Comparison of ENCODE assay signal across 13 cellular contexts in genomic region chr18:12318334-12318697, GRCh38. TPM values are rescaled to one million over a fixed set of nuclear protein-coding genes. Genes with fewer than 3 reads are reported as not detected.
DNase-seq lines count a peak whose midpoint lies in the region; ATAC-seq and TF ChIP-seq lines count a peak whose summit lies in the region.
"Had no signal": no experiment of that assay in that cellular context is flagged by ENCODE, and none has a peak within 500 bp of the region (broad histone marks: within the 10 kb centered on the region; RNA-seq: fewer than 3 reads in every experiment).

No MANE protein-coding gene starts in this region.

- peaks cover 0 to 4% (median 0%) of the 10 kb centered on the region in 7 donors for H3K9me3 Mint-ChIP-seq in naive B cell
- no peaks in the 10 kb centered on the region for H3K9me3 Mint-ChIP-seq in activated T-cell treated with anti-CD3 and anti-CD28 coated beads, Interleukin-2, amount 50 U/mL, for 72 hours

- TF ChIP-seq POLR2A in esophagus muscularis mucosa (IDR thresholded peaks at IDR 0.05; ENCODE audit: low read depth), result no peak

- H3K27ac Mint-ChIP-seq in naive B cell, result peak overlapping the region; percentile 54 to 92 (median 82)
- no peak overlapping the region for H3K27ac Mint-ChIP-seq in activated T-cell treated with anti-CD3 and anti-CD28 coated beads, Interleukin-2, amount 50 U/mL, for 72 hours
- H3K27ac Mint-ChIP-seq: activated T-helper 1 cell treated with anti-CD3 and anti-CD28 coated beads, Interleukin-12 subunit alpha, Interleukin-12 subunit beta, Interleukin-2, Interleukin-4 antibody, amounts not matched to agents 30 ng/mL and 10 ng/mL and 1 ng/mL, durations not matched to agents 14 hours and 24 hours and 36 hours had no signal

- no peaks in the 10 kb centered on the region for H3K36me3 Mint-ChIP-seq in naive B cell
- H3K36me3 Mint-ChIP-seq in activated T-cell treated with anti-CD3 and anti-CD28 coated beads, Interleukin-2, amount 50 U/mL, for 72 hours (ENCODE audit: insufficient read depth in 2 of 2), result no peaks in the 10 kb centered on the region

- peak overlapping the region; percentile 29 to 82 (median 68) for H3K4me3 Mint-ChIP-seq in naive B cell
- no peak overlapping the region for H3K4me3 Mint-ChIP-seq in activated T-cell treated with anti-CD3 and anti-CD28 coated beads, Interleukin-2, amount 50 U/mL, for 72 hours
- H3K4me3 Mint-ChIP-seq: activated T-helper 1 cell treated with anti-CD3 and anti-CD28 coated beads, Interleukin-12 subunit alpha, Interleukin-12 subunit beta, Interleukin-2, Interleukin-4 antibody, amounts not matched to agents 30 ng/mL and 10 ng/mL and 1 ng/mL, durations not matched to agents 14 hours and 24 hours and 36 hours had no signal

- no peaks in the 10 kb centered on the region for H3K9me3 ChIP-seq in esophagus muscularis mucosa

- intact Hi-C loops in esophagus muscularis mucosa (cut with DNase I), result loop anchor here (2.0 kb wide), 1 partner anchor 58 kb away; the partner anchor contains the start of gene AFG3L2

- DNase-seq in NCI-H345 (lab: John Stamatoyannopoulos, UW) (peak; percentile 28), NCI-H345 treated with DMSO at 0.1 percent for 48 hours (lab: John Stamatoyannopoulos, UW; ENCODE audit: unreplicated experiment) (no peak), esophagus muscularis mucosa (ENCODE audit: extremely low spot score) (no peak), naive B cell (no peak), DMS79 (lab: John Stamatoyannopoulos, UW) (no peak), NCI-H526 (lab: John Stamatoyannopoulos, UW) (no peak)
- no peak for DNase-seq in activated CD4-positive, alpha-beta T cell treated with anti-CD3 and anti-CD28 coated beads for 1 hour
- DNase-seq in activated T-cell treated with anti-CD3 and anti-CD28 coated beads, Interleukin-2, amount 50 U/mL, for 72 hours, result no peak
- DNase-seq: 8988T; central memory CD4-positive, alpha-beta T cell; kidney glomerular epithelial cell; NCI-H1092 had no signal

- WGBS in esophagus muscularis mucosa, result 39% methylated on average over 5 of the region's 5 CpGs

- ATAC-seq in naive B cell (ENCODE audit: low read depth in 2 of 2), result peak; percentile 15 to 22
- ATAC-seq in activated T-cell treated with anti-CD3 and anti-CD28 coated beads, Interleukin-2, amount 50 U/mL, for 72 hours (replicated peaks in 1 of 2), result no peak

- TF ChIP-seq EP300 in esophagus muscularis mucosa (IDR thresholded peaks at IDR 0.05), result no peak

- H3K36me3 ChIP-seq in esophagus muscularis mucosa, result peaks cover 0 to 70% (median 38%) of the 10 kb centered on the region in 4 donors

- no peaks in the 10 kb centered on the region for H3K27me3 Mint-ChIP-seq in naive B cell
- H3K27me3 Mint-ChIP-seq in activated T-cell treated with anti-CD3 and anti-CD28 coated beads, Interleukin-2, amount 50 U/mL, for 72 hours (ENCODE audit: low read depth), result no peaks in the 10 kb centered on the region

- H3K27ac ChIP-seq in esophagus muscularis mucosa (replicated peaks in 1 of 4), result peak overlapping the region; percentile 77 to 100 (median 82)

- H3K4me1 Mint-ChIP-seq in naive B cell, result peaks cover 40 to 84% (median 54%) of the 10 kb centered on the region in 3 donors
- H3K4me1 Mint-ChIP-seq in activated T-cell treated with anti-CD3 and anti-CD28 coated beads, Interleukin-2, amount 50 U/mL, for 72 hours (ENCODE audit: low read depth), result no peaks in the 10 kb centered on the region

- peaks cover 70 to 83% (median 78%) of the 10 kb centered on the region in 4 donors for H3K4me1 ChIP-seq in esophagus muscularis mucosa

- peak overlapping the region in 3 of 4 donors; percentile 5 to 18 (median 17) for H3K4me3 ChIP-seq in esophagus muscularis mucosa

- TF ChIP-seq CTCF in esophagus muscularis mucosa (IDR thresholded peaks at IDR 0.05), result no peak

- H3K27me3 ChIP-seq in esophagus muscularis mucosa, result no peaks in the 10 kb centered on the region

RNA-seq across cellular contexts. Expression of gene TUBB6, which starts 10.3 kb away (rescaled TPM):
- total RNA-seq in esophagus muscularis mucosa, result 1,000 to 10,000 TPM in 2 of 4 donors, 100 to 1,000 TPM in 2; 599 to 1,574 (median 1,002) TPM
- polyA plus RNA-seq in naive B cell (ENCODE audit: low read depth in 6 of 6), result 10 to 100 TPM; 28.3 to 56.7 (median 43.6) TPM
- total RNA-seq in activated T-cell treated with anti-CD3 and anti-CD28 coated beads, Interleukin-2, amount 50 U/mL, for 72 hours, result 1 to 10 TPM; 4.3 to 5.2 TPM

RNA-seq across cellular contexts. Expression of gene AFG3L2, which starts 58.7 kb away (rescaled TPM):
- total RNA-seq in esophagus muscularis mucosa, result 10 to 100 TPM; 39.8 to 47.7 (median 41.7) TPM
- polyA plus RNA-seq in naive B cell (ENCODE audit: low read depth in 6 of 6), result 10 to 100 TPM; 21.8 to 32.6 (median 27.4) TPM
- 10 to 100 TPM; 45.7 to 56.7 TPM for total RNA-seq in activated T-cell treated with anti-CD3 and anti-CD28 coated beads, Interleukin-2, amount 50 U/mL, for 72 hours

Comparison
In these comparisons a context has a peak if more than half of its experiments do, and no peak if none do; other contexts are left out.
1. ATAC-seq: peak in naive B cell (2 of 2); none in activated T-cell treated with anti-CD3 and anti-CD28 coated beads, Interleukin-2, amount 50 U/mL, for 72 hours (0 of 2).
2. H3K4me3 Mint-ChIP-seq: peak in naive B cell (8 of 8); none in activated T-cell treated with anti-CD3 and anti-CD28 coated beads, Interleukin-2, amount 50 U/mL, for 72 hours (0 of 2).
3. RNA of gene TUBB6, which starts 10.3 kb away (total RNA-seq): 599 to 1,574 TPM in esophagus muscularis mucosa; 4.3 to 5.2 TPM in activated T-cell treated with anti-CD3 and anti-CD28 coated beads, Interleukin-2, amount 50 U/mL, for 72 hours; every median in the first group is over 10 times any median in the second.